In the genomic region with DNA sequence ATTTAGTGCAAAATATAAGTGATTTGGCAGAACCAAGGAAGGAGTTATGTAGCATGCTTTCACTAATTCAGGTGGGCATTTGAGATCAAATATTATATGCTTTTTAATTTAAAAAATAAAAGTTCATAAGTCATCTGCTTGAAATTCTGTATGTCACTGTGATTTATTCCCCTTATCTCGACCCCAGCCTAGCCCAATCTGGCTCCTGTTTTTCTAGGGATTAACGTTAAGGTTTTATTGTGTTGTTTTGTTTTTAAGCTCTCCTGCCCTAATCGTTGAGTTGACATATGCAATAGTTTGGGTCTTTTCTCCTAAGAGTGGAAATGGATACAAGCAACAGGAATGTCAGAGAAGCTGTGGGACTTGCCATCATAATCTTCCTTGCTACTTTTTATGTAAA, we compare ENCODE assay signal across 27 cellular contexts.
"Had no signal": no experiment of that assay in that cellular context is flagged by ENCODE, and none has a peak within 500 bp of the region (broad histone marks: within the 10 kb centered on the region; RNA-seq: fewer than 3 reads in every experiment).

No MANE protein-coding gene starts in this region.

- DNase-seq: stimulated activated CD4-positive, alpha-beta T cell treated with anti-CD3 and anti-CD28 coated beads, Interleukin-2, amount 100 ng/mL, for 48 hours; stimulated activated CD4-positive, alpha-beta T cell treated with anti-CD3 and anti-CD28 coated beads, Interleukin-4, amount 100 ng/mL, for 1 hour; stimulated activated CD4-positive, alpha-beta T cell treated with anti-CD3 and anti-CD28 coated beads, Interleukin-4, amount 100 ng/mL, for 24 hours; stimulated activated CD4-positive, alpha-beta T cell treated with anti-CD3 and anti-CD28 coated beads, Interleukin-4, amount 100 ng/mL, for 4 hours; stimulated activated CD8-positive, alpha-beta memory T cell treated with anti-CD3 and anti-CD28 coated beads, Interleukin-4, amount 100 ng/mL, for 48 hours; stimulated activated naive B cell treated with anti-CD40 and anti-IgM and Interleukin-4, amounts not matched to agents 10 μg/mL and 1 μg/mL and 100 μg/mL, for 72 hours; stimulated activated naive CD4-positive, alpha-beta T cell; stimulated activated naive CD4-positive, alpha-beta T cell treated with Interleukin-2 at 50 U/mL for 16 hours; stimulated activated naive CD8-positive, alpha-beta T cell treated with anti-CD3 and anti-CD28 coated beads, Interleukin-15, amount 100 ng/mL, for 72 hours; stimulated activated naive CD8-positive, alpha-beta T cell treated with anti-CD3 and anti-CD28 coated beads, Interleukin-15, Interleukin-2, amounts not matched to agents 100 U/mL and 50 U/mL, for 24 hours; stomach; substantia nigra; testis; thyroid gland; tibial artery; transverse colon; trophoblast cell; upper lobe of left lung; upper lobe of right lung; uterus had no signal

- H3K36me3 ChIP-seq: stomach, suprapubic skin, thoracic aorta, thyroid gland, tibial artery, tibial nerve, transverse colon, upper lobe of left lung, upper lobe of right lung, uterus, vagina had no signal

- H3K27ac ChIP-seq: suprapubic skin, thoracic aorta, thyroid gland, tibial artery, tibial nerve, transverse colon, upper lobe of left lung, upper lobe of right lung, uterus, vagina had no signal

- ATAC-seq: stimulated activated effector memory CD8-positive, alpha-beta T cell treated with anti-CD3 and anti-CD28 coated beads, Interleukin-12 subunit alpha, Interleukin-12 subunit beta, amount 100 ng/mL, for 72 hours; stimulated activated memory B cell treated with anti-CD40 and anti-IgM and Interleukin-4, amounts not matched to agents 10 μg/mL and 1 μg/mL and 100 μg/mL, for 72 hours; stimulated activated naive B cell treated with anti-CD40 and anti-IgM and Interleukin-4, amounts not matched to agents 10 μg/mL and 1 μg/mL and 100 μg/mL, for 72 hours; stimulated activated naive CD8-positive, alpha-beta T cell treated with anti-CD3 and anti-CD28 coated beads, Interleukin-15, amount 100 ng/mL, for 72 hours; stimulated activated naive CD8-positive, alpha-beta T cell treated with anti-CD3 and anti-CD28 coated beads, Interleukin-15, Interleukin-2, amounts not matched to agents 100 U/mL and 50 U/mL, for 24 hours; upper lobe of right lung had no signal

- H3K4me3 ChIP-seq: stomach, suprapubic skin, testis, thoracic aorta, thyroid gland, tibial artery, tibial nerve, transverse colon, upper lobe of left lung, upper lobe of right lung, uterus, vagina had no signal

- H3K27me3 ChIP-seq: stomach, suprapubic skin, testis, thyroid gland, tibial artery, tibial nerve, transverse colon, upper lobe of left lung, upper lobe of right lung, uterus, vagina had no signal

- H3K4me1 ChIP-seq: suprapubic skin, thyroid gland, tibial artery, tibial nerve, transverse colon, upper lobe of left lung, upper lobe of right lung, uterus, vagina had no signal

- H3K9me3 ChIP-seq: stomach, suprapubic skin, testis, thoracic aorta, thyroid gland, tibial artery, tibial nerve, transverse colon, upper lobe of left lung, upper lobe of right lung, uterus, vagina had no signal

- FAIRE-seq: urothelium cell line had no signal
